25 cellular contexts compared by ENCODE assay signal in genomic region chr20:44724423-44725091, GRCh38. TPM values are rescaled to one million over a fixed set of nuclear protein-coding genes. Genes with fewer than 3 reads are reported as not detected.
DNase-seq lines count a peak whose midpoint lies in the region; ATAC-seq, FAIRE-seq and TF ChIP-seq lines count a peak whose summit lies in the region.
"Had no signal": no experiment of that assay in that cellular context is flagged by ENCODE, and none has a peak within 500 bp of the region (broad histone marks: within the 10 kb centered on the region; RNA-seq: fewer than 3 reads in every experiment).

No MANE protein-coding gene starts in this region.

- no TSS peak for BruUV-seq in HepG2 (replicated peaks; lab: Mats Ljungman, UMichigan)

- TF ChIP-seq CTCF in HepG2 (CRISPR knock-in tag; IDR thresholded peaks at IDR 0.05) (no peak), right lobe of liver (IDR thresholded peaks at IDR 0.05) (no peak), gastroesophageal sphincter (IDR thresholded peaks at IDR 0.05) (no peak)

- POLR2A ChIA-PET in HepG2 (lab: Yijun Ruan, JAX): no interaction called here

- H3K27ac ChIP-seq in HepG2 (ENCODE audit: extremely low read length, insufficient read depth, low read length): no peak overlapping the region
- H3K27ac ChIP-seq in right lobe of liver: no peak overlapping the region
- H3K27ac ChIP-seq in gastroesophageal sphincter: peak overlapping the region in 3 of 4 donors; percentile 11 to 49 (median 29)
- H3K27ac ChIP-seq: C4-2B, GM23248, KMS-11, Peyer's patch had no signal

- no peaks in the 10 kb centered on the region for H3K79me2 ChIP-seq in HepG2 (ENCODE audit: insufficient read depth, low read length)

- in situ Hi-C loops in HepG2 (cut with HindIII; ENCODE audit: extremely low pct_ligation_motif_present, low pct_unique_long_range_greater_than_20kb): no loop called here

- no peaks in the 10 kb centered on the region for H3K9me3 ChIP-seq in HepG2 (ENCODE audit: low read length)
- no peaks in the 10 kb centered on the region for H3K9me3 ChIP-seq in right lobe of liver
- H3K9me3 ChIP-seq in gastroesophageal sphincter: no peaks in the 10 kb centered on the region
- H3K9me3 ChIP-seq: Caco-2, HAP-1, Peyer's patch, SK-N-SH had no signal

- H3K9ac ChIP-seq in HepG2 (ENCODE audit: insufficient read depth, low read depth, low read length): no peak overlapping the region
- H3K9ac ChIP-seq: GM23248, KMS-11, SK-N-SH had no signal

- no peak for TF ChIP-seq RAD21 in HepG2 (CRISPR knock-in tag; IDR thresholded peaks at IDR 0.05)

- TF ChIP-seq EP300 in HepG2 (IDR thresholded peaks at IDR 0.05; ENCODE audit: low read depth in 2 of 2, low read length in 2 of 2): no peak
- no peak for TF ChIP-seq EP300 in HepG2 (CRISPR knock-in tag; IDR thresholded peaks at IDR 0.05; ENCODE audit: borderline replicate concordance)
- no peak for TF ChIP-seq EP300 in gastroesophageal sphincter (IDR thresholded peaks at IDR 0.05)

- peaks cover 0 to 37% of the 10 kb centered on the region in 2 experiments; a peak in 3 of 5 replicates for H3K27me3 ChIP-seq in HepG2 (ENCODE audit: control insufficient read depth in 1 of 2, insufficient read depth in 2 of 2, low read length in 2 of 2)
- no peaks in the 10 kb centered on the region for H3K27me3 ChIP-seq in right lobe of liver
- H3K27me3 ChIP-seq in gastroesophageal sphincter: no peaks in the 10 kb centered on the region
- H3K27me3 ChIP-seq: Peyer's patch had no signal

- H2AFZ ChIP-seq in HepG2 (ENCODE audit: low read length): no peak overlapping the region
- H2AFZ ChIP-seq: GM23248 had no signal

- no peak for TF ChIP-seq POLR2A in HepG2 (IDR thresholded peaks at IDR 0.05; ENCODE audit: insufficient read depth in 1 of 2, low read depth in 2 of 2, low read length in 2 of 2)
- TF ChIP-seq POLR2A in right lobe of liver (IDR thresholded peaks at IDR 0.05): no peak
- TF ChIP-seq POLR2A in gastroesophageal sphincter (IDR thresholded peaks at IDR 0.05): no peak

- H3K4me3 ChIP-seq in HepG2 (replicated peaks in 1 of 3; ENCODE audit: insufficient read depth in 1 of 3, low read depth in 2 of 3, low read length in 3 of 3) (no peak overlapping the region), right lobe of liver (no peak overlapping the region), gastroesophageal sphincter (no peak overlapping the region)
- H3K4me3 ChIP-seq: GM23248, HAP-1, Peyer's patch had no signal

- 65% methylated on average over 26 of the region's 26 CpGs for WGBS in HepG2 (ENCODE audit: low lambda C conversion rate)
- WGBS in right lobe of liver (ENCODE audit: insufficient coverage, low coverage, low lambda C conversion rate, missing lambda C conversion rate): 52% methylated on average over 11 of the region's 26 CpGs
- WGBS in gastroesophageal sphincter (ENCODE audit: low coverage in 1 of 2), 2 donors: 59 to 83% methylated on average over 1 to 3 of the region's 26 CpGs

- H4K20me1 ChIP-seq in HepG2 (ENCODE audit: insufficient read depth, low read length): no peaks in the 10 kb centered on the region

- no peak for FAIRE-seq in HepG2 (lab: Jason Lieb, UNC)
- FAIRE-seq: G401.6 had no signal

- ATAC-seq in HepG2 (no peak), right lobe of liver (no peak), gastroesophageal sphincter (no peak), GM21619 (IDR thresholded peaks at IDR 0.05; ENCODE audit: unreplicated experiment) (no peak)
- ATAC-seq: CD8-positive, alpha-beta T cell had no signal

- DNase-seq in HepG2 (ENCODE audit: low spot score) (no peak), right lobe of liver (no peak), posterior vena cava (ENCODE audit: low spot score) (peak; percentile 78), A172 (ENCODE audit: low spot score) (no peak)
- DNase-seq in effector CD8-positive, alpha-beta T cell (lab: John Stamatoyannopoulos, UW): no peak
- DNase-seq: 8988T; AML-193; Caco-2; CD8-positive, alpha-beta T cell; GM23248; HFFc6; MM.1S; NCI-H2029; NCI-H446 treated with DMSO at 0.1 percent for 48 hours; NCI-H526 treated with DMSO at 0.1 percent for 48 hours; Peyer's patch; SK-N-SH had no signal

- H3K4me1 ChIP-seq in HepG2 (ENCODE audit: insufficient read depth, low read length) (peaks cover 7% of the 10 kb centered on the region; the same call in 1 of the 2 replicates), right lobe of liver (no peaks in the 10 kb centered on the region), gastroesophageal sphincter (peaks cover 3 to 46% (median 20%) of the 10 kb centered on the region in 3 donors)
- H3K4me1 ChIP-seq: Peyer's patch had no signal

- intact Hi-C loops in HepG2 (cut with micrococcal nuclease; ENCODE audit: unreplicated experiment): no loop called here
- intact Hi-C loops in right lobe of liver (cut with DNase I): no loop called here
- intact Hi-C loops in posterior vena cava (cut with DNase I): loop anchor here in 1 of 2 donors (5.0 kb wide), 1 partner anchor 1143 kb away; no protein-coding TSS in a partner anchor

- H3K36me3 ChIP-seq in HepG2 (replicated peaks in 1 of 2; ENCODE audit: control insufficient read depth in 1 of 2, insufficient read depth in 2 of 2, low read length in 2 of 2) (no peaks in the 10 kb centered on the region), right lobe of liver (no peaks in the 10 kb centered on the region), gastroesophageal sphincter (peaks cover 0 to 5% of the 10 kb centered on the region in 2 donors)
- H3K36me3 ChIP-seq: HAP-1, Peyer's patch had no signal

- CTCF ChIA-PET in HepG2 (lab: Yijun Ruan, JAX; ENCODE audit: low intra/inter-chr PET ratio, low total read pairs): no interaction called here

- no peak overlapping the region for H3K4me2 ChIP-seq in HepG2 (ENCODE audit: low read depth, low read length)
- H3K4me2 ChIP-seq: SK-N-SH had no signal

RNA-seq across cellular contexts. Expression of gene CCN5, which starts 9.4 kb away (rescaled TPM):
- total RNA-seq in HepG2 (2016; rRNA removed; fragmentation: Illumina TruSeq; extraction: Trizol) (not detected in 2 replicates), right lobe of liver (1 to 10 TPM in 5 of 6 experiments, under 1 TPM in 1; 0.92 to 6.1 (median 1.5) TPM), gastroesophageal sphincter (100 to 1,000 TPM in 3 of 4 donors, 10 to 100 TPM in 1; 52.9 to 359 (median 146) TPM), posterior vena cava (100 to 1,000 TPM; 210 to 342 TPM)
- not detected in 2 replicates for total RNA-seq in HepG2 (2016; cell fraction: cytosol; rRNA removed; fragmentation: Illumina TruSeq; extraction: Trizol; ENCODE audit: low read depth)
- not detected in 2 replicates for total RNA-seq in HepG2 (2016; cell fraction: insoluble cytoplasmic fraction; rRNA removed; fragmentation: Illumina TruSeq; extraction: Trizol)
- total RNA-seq in HepG2 (2016; cell fraction: membrane; rRNA removed; fragmentation: Illumina TruSeq; extraction: Trizol): not detected in 2 replicates
- total RNA-seq in HepG2 (2016; cell fraction: nucleus; rRNA removed; fragmentation: Illumina TruSeq; extraction: Trizol): not detected in 2 replicates
- polyA plus RNA-seq in HepG2 (2011; rRNA removed): 0.12 and 0.17 TPM in 2 replicates
- 0.12 and 0.31 TPM in 2 replicates for polyA plus RNA-seq in HepG2 (2011; cell fraction: cytosol; rRNA removed)
- 0.12 and 0.23 TPM in 2 replicates for polyA plus RNA-seq in HepG2 (2011; cell fraction: nucleus; rRNA removed)
- not detected in 2 replicates for polyA plus RNA-seq in HepG2 (2012)
- not detected in 2 replicates for polyA plus RNA-seq in HepG2 (2016; cell fraction: cytosol; fragmentation: Illumina TruSeq; extraction: Trizol; ENCODE audit: low read depth)
- polyA plus RNA-seq in HepG2 (2016; cell fraction: insoluble cytoplasmic fraction; fragmentation: Illumina TruSeq; extraction: Trizol; ENCODE audit: low read depth): not detected in 2 replicates
- not detected in 2 replicates for polyA plus RNA-seq in HepG2 (2016; cell fraction: membrane; fragmentation: Illumina TruSeq; extraction: Trizol; ENCODE audit: low read depth)
- not detected in 2 replicates for polyA plus RNA-seq in HepG2 (2016; cell fraction: nucleus; fragmentation: Illumina TruSeq; extraction: Trizol; ENCODE audit: insufficient read depth, low read depth)
- 0.08 and 46.2 TPM in 2 replicates for polyA minus RNA-seq in HepG2 (2011; rRNA and poly(A)+ RNA removed; ENCODE audit: low replicate concordance)
- 1.5 and 3.3 TPM in 2 replicates for polyA minus RNA-seq in HepG2 (2011; cell fraction: cytosol; rRNA and poly(A)+ RNA removed)
- polyA minus RNA-seq in HepG2 (2011; cell fraction: nucleus; rRNA and poly(A)+ RNA removed): 1.1 and 1.7 TPM in 2 replicates
- not detected in 2 replicates for total RNA-seq in A172 (2014; rRNA removed; shearing (Covaris generic))
- total RNA-seq: Caco-2; CD8-positive, alpha-beta T cell had no signal
- polyA plus RNA-seq: IgD-negative memory B cell had no signal

RNA-seq across cellular contexts. Expression of gene KCNK15, which starts 21.1 kb away (rescaled TPM):
- total RNA-seq in HepG2 (2016; rRNA removed; fragmentation: Illumina TruSeq; extraction: Trizol) (not detected in 2 replicates), right lobe of liver (under 1 TPM in 4 of 6 experiments, not detected in 2; 0.07 to 0.43 (median 0.19) TPM), gastroesophageal sphincter (1 to 10 TPM; 1.3 to 4.7 (median 2.8) TPM), posterior vena cava (1 to 10 TPM; 4.1 to 4.5 TPM)
- total RNA-seq in HepG2 (2016; cell fraction: cytosol; rRNA removed; fragmentation: Illumina TruSeq; extraction: Trizol; ENCODE audit: low read depth): not detected in 2 replicates
- not detected in 2 replicates for total RNA-seq in HepG2 (2016; cell fraction: insoluble cytoplasmic fraction; rRNA removed; fragmentation: Illumina TruSeq; extraction: Trizol)
- total RNA-seq in HepG2 (2016; cell fraction: membrane; rRNA removed; fragmentation: Illumina TruSeq; extraction: Trizol): not detected in 2 replicates
- not detected in 2 replicates for total RNA-seq in HepG2 (2016; cell fraction: nucleus; rRNA removed; fragmentation: Illumina TruSeq; extraction: Trizol)
- polyA plus RNA-seq in HepG2 (2011; rRNA removed): 0.03 TPM in 1 of 2 replicates, not detected in the other
- not detected in 2 replicates for polyA plus RNA-seq in HepG2 (2011; cell fraction: cytosol; rRNA removed)
- polyA plus RNA-seq in HepG2 (2011; cell fraction: nucleus; rRNA removed): not detected in 2 replicates
- polyA plus RNA-seq in HepG2 (2012): not detected in 2 replicates
- not detected in 2 replicates for polyA plus RNA-seq in HepG2 (2016; cell fraction: cytosol; fragmentation: Illumina TruSeq; extraction: Trizol; ENCODE audit: low read depth)
- not detected in 2 replicates for polyA plus RNA-seq in HepG2 (2016; cell fraction: insoluble cytoplasmic fraction; fragmentation: Illumina TruSeq; extraction: Trizol; ENCODE audit: low read depth)
- polyA plus RNA-seq in HepG2 (2016; cell fraction: membrane; fragmentation: Illumina TruSeq; extraction: Trizol; ENCODE audit: low read depth): not detected in 2 replicates
- not detected in 2 replicates for polyA plus RNA-seq in HepG2 (2016; cell fraction: nucleus; fragmentation: Illumina TruSeq; extraction: Trizol; ENCODE audit: insufficient read depth, low read depth)
- polyA minus RNA-seq in HepG2 (2011; rRNA and poly(A)+ RNA removed; ENCODE audit: low replicate concordance): 26.5 TPM in 1 of 2 replicates, not detected in the other
- 0.20 and 0.35 TPM in 2 replicates for polyA minus RNA-seq in HepG2 (2011; cell fraction: cytosol; rRNA and poly(A)+ RNA removed)
- polyA minus RNA-seq in HepG2 (2011; cell fraction: nucleus; rRNA and poly(A)+ RNA removed): 0.39 TPM in 1 of 2 replicates, not detected in the other
- total RNA-seq in A172 (2014; rRNA removed; shearing (Covaris generic)): 0.62 TPM in 1 of 2 replicates, not detected in the other
- total RNA-seq: CD8-positive, alpha-beta T cell had no signal
- polyA plus RNA-seq: AG04450, IgD-negative memory B cell had no signal

Comparison
In these comparisons a context has a peak if more than half of its experiments do, and no peak if none do; other contexts are left out.
1. H3K27ac ChIP-seq: peak in gastroesophageal sphincter (3 of 4); none in HepG2 (single experiment) and right lobe of liver (0 of 3).
2. RNA of gene CCN5, which starts 9.4 kb away (total RNA-seq): 210 to 342 TPM in posterior vena cava and 52.9 to 359 TPM in gastroesophageal sphincter; 0.92 to 6.1 TPM in right lobe of liver, not detected in HepG2 and not detected in A172; every median in the first group is over 4 times any median in the second.